ENCODE assay signal across 1 cellular context in the genomic region with DNA sequence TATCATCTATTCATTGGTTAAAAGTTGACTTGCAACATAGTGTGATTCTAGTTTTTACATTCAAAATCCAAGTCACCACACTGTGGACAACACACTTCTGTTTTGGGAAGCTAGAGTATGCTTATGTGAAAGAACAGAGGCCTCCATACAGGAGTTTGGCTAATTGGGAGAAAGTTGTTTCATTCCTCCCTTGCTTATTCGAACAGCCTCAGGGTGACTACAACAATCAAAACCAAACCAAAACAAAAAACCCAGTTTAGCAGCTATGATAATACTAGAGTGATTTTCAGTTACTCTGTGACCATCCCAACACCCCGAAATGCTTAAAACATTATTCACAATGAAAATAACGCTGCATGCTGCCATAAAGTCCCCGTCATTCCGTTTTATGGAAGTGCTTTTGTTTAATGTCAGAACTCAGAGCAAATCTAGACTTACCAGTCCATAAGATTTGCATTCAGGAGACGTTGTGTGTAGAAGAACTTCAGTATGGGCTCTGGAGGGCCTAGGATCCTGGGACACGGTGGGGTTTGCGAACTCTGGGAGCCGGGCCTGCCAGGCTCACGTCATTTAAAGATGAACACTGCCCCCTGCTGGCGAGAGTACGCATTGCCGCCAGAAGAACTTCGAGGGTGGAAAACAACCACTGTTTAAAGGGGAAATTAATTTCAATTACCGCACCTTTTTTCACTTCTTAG.
A peak's percentile ranks its signal among the peaks of the same experiment; 100 is the strongest.
TF ChIP-seq lines count a peak whose summit lies in the region.

No MANE protein-coding gene starts in this region.

TF ChIP-seq in HepG2, 621 proteins besides CTCF, POLR2A, EP300 and RAD21 (continued from another document):
- TF ChIP-seq CBFB (CRISPR knock-in tag; IDR thresholded peaks at IDR 0.05) = no peak
- TF ChIP-seq ZNF792 (CRISPR knock-in tag; IDR thresholded peaks at IDR 0.05) = no peak
- TF ChIP-seq, protein P1, sequence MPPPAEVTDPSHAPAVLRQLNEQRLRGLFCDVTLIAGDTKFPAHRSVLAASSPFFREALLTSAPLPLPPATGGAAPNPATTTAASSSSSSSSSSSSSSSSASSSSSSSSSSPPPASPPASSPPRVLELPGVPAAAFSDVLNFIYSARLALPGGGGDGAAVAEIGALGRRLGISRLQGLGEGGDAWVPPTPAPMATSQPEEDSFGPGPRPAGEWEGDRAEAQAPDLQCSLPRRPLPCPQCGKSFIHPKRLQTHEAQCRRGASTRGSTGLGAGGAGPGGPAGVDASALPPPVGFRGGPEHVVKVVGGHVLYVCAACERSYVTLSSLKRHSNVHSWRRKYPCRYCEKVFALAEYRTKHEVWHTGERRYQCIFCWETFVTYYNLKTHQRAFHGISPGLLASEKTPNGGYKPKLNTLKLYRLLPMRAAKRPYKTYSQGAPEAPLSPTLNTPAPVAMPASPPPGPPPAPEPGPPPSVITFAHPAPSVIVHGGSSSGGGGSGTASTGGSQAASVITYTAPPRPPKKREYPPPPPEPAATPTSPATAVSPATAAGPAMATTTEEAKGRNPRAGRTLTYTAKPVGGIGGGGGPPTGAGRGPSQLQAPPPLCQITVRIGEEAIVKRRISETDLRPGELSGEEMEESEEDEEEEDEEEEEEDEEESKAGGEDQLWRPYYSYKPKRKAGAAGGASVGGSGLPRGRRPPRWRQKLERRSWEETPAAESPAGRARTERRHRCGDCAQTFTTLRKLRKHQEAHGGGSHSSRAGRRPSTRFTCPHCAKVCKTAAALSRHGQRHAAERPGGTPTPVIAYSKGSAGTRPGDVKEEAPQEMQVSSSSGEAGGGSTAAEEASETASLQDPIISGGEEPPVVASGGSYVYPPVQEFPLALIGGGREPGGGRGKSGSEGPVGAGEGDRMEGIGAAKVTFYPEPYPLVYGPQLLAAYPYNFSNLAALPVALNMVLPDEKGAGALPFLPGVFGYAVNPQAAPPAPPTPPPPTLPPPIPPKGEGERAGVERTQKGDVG (CRISPR knock-in tag; IDR thresholded peaks at IDR 0.05; ENCODE audit: borderline replicate concordance) = no peak
- no peak for TF ChIP-seq RARG (CRISPR knock-in tag; IDR thresholded peaks at IDR 0.05; ENCODE audit: low read depth)
- no peak; the same call in 1 of the 2 replicates for TF ChIP-seq ARNT2 (CRISPR knock-in tag; IDR thresholded peaks at IDR 0.05; ENCODE audit: low read depth)
- TF ChIP-seq, protein P2, sequence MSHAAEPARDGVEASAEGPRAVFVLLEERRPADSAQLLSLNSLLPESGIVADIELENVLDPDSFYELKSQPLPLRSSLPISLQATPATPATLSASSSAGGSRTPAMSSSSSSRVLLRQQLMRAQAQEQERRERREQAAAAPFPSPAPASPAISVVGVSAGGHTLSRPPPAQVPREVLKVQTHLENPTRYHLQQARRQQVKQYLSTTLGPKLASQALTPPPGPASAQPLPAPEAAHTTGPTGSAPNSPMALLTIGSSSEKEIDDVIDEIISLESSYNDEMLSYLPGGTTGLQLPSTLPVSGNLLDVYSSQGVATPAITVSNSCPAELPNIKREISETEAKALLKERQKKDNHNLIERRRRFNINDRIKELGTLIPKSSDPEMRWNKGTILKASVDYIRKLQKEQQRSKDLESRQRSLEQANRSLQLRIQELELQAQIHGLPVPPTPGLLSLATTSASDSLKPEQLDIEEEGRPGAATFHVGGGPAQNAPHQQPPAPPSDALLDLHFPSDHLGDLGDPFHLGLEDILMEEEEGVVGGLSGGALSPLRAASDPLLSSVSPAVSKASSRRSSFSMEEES (CRISPR knock-in tag; IDR thresholded peaks at IDR 0.05) = peak; percentile 37; the same call in 1 of the 2 replicates
- TF ChIP-seq, protein P3, sequence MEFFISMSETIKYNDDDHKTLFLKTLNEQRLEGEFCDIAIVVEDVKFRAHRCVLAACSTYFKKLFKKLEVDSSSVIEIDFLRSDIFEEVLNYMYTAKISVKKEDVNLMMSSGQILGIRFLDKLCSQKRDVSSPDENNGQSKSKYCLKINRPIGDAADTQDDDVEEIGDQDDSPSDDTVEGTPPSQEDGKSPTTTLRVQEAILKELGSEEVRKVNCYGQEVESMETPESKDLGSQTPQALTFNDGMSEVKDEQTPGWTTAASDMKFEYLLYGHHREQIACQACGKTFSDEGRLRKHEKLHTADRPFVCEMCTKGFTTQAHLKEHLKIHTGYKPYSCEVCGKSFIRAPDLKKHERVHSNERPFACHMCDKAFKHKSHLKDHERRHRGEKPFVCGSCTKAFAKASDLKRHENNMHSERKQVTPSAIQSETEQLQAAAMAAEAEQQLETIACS (CRISPR knock-in tag; IDR thresholded peaks at IDR 0.05) = no peak
- TF ChIP-seq ZNF263 (CRISPR knock-in tag; IDR thresholded peaks at IDR 0.05) = no peak
- TF ChIP-seq PRPF4 (IDR thresholded peaks at IDR 0.05; ENCODE audit: low read depth, low read length, poor library complexity, severe bottlenecking) = peak; percentile 49
- 0 out of 2 replicates have a peak, but pooled peaks have one; percentile 21 for TF ChIP-seq REPIN1 (CRISPR knock-in tag; IDR thresholded peaks at IDR 0.05; ENCODE audit: borderline replicate concordance, low read depth)
- TF ChIP-seq ZNF660 (CRISPR knock-in tag; IDR thresholded peaks at IDR 0.05; ENCODE audit: borderline replicate concordance, low read depth) = no peak
- TF ChIP-seq, protein P4, sequence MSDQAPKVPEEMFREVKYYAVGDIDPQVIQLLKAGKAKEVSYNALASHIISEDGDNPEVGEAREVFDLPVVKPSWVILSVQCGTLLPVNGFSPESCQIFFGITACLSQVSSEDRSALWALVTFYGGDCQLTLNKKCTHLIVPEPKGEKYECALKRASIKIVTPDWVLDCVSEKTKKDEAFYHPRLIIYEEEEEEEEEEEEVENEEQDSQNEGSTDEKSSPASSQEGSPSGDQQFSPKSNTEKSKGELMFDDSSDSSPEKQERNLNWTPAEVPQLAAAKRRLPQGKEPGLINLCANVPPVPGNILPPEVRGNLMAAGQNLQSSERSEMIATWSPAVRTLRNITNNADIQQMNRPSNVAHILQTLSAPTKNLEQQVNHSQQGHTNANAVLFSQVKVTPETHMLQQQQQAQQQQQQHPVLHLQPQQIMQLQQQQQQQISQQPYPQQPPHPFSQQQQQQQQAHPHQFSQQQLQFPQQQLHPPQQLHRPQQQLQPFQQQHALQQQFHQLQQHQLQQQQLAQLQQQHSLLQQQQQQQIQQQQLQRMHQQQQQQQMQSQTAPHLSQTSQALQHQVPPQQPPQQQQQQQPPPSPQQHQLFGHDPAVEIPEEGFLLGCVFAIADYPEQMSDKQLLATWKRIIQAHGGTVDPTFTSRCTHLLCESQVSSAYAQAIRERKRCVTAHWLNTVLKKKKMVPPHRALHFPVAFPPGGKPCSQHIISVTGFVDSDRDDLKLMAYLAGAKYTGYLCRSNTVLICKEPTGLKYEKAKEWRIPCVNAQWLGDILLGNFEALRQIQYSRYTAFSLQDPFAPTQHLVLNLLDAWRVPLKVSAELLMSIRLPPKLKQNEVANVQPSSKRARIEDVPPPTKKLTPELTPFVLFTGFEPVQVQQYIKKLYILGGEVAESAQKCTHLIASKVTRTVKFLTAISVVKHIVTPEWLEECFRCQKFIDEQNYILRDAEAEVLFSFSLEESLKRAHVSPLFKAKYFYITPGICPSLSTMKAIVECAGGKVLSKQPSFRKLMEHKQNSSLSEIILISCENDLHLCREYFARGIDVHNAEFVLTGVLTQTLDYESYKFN (CRISPR knock-in tag; conservative IDR thresholded peaks at IDR 0.05) = no peak
- TF ChIP-seq PCBP2 (optimal IDR thresholded peaks at IDR 0.05; ENCODE audit: low read depth, low read length, poor library complexity, severe bottlenecking) = no peak
- TF ChIP-seq, protein P5, sequence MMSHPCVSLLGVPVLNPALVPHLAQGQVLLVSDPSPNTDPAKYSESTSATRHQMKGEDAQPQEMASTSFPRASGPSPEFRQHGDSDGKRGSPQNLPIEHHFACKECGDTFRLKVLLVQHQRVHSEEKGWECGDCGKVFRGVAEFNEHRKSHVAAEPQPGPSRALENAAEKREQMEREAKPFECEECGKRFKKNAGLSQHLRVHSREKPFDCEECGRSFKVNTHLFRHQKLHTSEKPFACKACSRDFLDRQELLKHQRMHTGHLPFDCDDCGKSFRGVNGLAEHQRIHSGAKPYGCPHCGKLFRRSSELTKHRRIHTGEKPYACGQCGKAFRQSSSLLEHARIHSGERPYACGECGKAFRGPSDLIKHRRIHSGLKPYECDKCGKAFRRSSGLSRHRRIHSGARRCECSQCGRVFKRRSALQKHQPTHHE (CRISPR knock-in tag; IDR thresholded peaks at IDR 0.05; ENCODE audit: borderline replicate concordance) = 0 out of 2 replicates have a peak, but pooled peaks have one; percentile 54
- TF ChIP-seq, protein P6, sequence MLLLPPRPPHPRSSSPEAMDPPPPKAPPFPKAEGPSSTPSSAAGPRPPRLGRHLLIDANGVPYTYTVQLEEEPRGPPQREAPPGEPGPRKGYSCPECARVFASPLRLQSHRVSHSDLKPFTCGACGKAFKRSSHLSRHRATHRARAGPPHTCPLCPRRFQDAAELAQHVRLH (CRISPR knock-in tag; IDR thresholded peaks at IDR 0.05; ENCODE audit: borderline replicate concordance, low read depth) = no peak
- TF ChIP-seq, protein P7, sequence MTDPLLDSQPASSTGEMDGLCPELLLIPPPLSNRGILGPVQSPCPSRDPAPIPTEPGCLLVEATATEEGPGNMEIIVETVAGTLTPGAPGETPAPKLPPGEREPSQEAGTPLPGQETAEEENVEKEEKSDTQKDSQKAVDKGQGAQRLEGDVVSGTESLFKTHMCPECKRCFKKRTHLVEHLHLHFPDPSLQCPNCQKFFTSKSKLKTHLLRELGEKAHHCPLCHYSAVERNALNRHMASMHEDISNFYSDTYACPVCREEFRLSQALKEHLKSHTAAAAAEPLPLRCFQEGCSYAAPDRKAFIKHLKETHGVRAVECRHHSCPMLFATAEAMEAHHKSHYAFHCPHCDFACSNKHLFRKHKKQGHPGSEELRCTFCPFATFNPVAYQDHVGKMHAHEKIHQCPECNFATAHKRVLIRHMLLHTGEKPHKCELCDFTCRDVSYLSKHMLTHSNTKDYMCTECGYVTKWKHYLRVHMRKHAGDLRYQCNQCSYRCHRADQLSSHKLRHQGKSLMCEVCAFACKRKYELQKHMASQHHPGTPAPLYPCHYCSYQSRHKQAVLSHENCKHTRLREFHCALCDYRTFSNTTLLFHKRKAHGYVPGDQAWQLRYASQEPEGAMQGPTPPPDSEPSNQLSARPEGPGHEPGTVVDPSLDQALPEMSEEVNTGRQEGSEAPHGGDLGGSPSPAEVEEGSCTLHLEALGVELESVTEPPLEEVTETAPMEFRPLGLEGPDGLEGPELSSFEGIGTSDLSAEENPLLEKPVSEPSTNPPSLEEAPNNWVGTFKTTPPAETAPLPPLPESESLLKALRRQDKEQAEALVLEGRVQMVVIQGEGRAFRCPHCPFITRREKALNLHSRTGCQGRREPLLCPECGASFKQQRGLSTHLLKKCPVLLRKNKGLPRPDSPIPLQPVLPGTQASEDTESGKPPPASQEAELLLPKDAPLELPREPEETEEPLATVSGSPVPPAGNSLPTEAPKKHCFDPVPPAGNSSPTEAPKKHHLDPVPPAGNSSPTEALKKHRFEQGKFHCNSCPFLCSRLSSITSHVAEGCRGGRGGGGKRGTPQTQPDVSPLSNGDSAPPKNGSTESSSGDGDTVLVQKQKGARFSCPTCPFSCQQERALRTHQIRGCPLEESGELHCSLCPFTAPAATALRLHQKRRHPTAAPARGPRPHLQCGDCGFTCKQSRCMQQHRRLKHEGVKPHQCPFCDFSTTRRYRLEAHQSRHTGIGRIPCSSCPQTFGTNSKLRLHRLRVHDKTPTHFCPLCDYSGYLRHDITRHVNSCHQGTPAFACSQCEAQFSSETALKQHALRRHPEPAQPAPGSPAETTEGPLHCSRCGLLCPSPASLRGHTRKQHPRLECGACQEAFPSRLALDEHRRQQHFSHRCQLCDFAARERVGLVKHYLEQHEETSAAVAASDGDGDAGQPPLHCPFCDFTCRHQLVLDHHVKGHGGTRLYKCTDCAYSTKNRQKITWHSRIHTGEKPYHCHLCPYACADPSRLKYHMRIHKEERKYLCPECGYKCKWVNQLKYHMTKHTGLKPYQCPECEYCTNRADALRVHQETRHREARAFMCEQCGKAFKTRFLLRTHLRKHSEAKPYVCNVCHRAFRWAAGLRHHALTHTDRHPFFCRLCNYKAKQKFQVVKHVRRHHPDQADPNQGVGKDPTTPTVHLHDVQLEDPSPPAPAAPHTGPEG (CRISPR knock-in tag; IDR thresholded peaks at IDR 0.05) = no peak
- TF ChIP-seq ZNF331 (CRISPR knock-in tag; IDR thresholded peaks at IDR 0.05) = no peak
- TF ChIP-seq TBX3 (IDR thresholded peaks at IDR 0.05; ENCODE audit: borderline replicate concordance) = no peak
- TF ChIP-seq KDM2A (CRISPR knock-in tag; IDR thresholded peaks at IDR 0.05; ENCODE audit: borderline replicate concordance, low read depth) = peak; percentile 56; the same call in 1 of the 2 replicates
- TF ChIP-seq, protein P8, sequence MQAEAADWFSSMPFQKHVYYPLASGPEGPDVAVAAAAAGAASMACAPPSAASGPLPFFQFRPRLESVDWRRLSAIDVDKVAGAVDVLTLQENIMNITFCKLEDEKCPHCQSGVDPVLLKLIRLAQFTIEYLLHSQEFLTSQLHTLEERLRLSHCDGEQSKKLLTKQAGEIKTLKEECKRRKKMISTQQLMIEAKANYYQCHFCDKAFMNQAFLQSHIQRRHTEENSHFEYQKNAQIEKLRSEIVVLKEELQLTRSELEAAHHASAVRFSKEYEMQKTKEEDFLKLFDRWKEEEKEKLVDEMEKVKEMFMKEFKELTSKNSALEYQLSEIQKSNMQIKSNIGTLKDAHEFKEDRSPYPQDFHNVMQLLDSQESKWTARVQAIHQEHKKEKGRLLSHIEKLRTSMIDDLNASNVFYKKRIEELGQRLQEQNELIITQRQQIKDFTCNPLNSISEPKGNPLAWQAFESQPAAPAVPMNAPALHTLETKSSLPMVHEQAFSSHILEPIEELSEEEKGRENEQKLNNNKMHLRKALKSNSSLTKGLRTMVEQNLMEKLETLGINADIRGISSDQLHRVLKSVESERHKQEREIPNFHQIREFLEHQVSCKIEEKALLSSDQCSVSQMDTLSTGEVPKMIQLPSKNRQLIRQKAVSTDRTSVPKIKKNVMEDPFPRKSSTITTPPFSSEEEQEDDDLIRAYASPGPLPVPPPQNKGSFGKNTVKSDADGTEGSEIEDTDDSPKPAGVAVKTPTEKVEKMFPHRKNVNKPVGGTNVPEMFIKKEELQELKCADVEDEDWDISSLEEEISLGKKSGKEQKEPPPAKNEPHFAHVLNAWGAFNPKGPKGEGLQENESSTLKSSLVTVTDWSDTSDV (CRISPR knock-in tag; IDR thresholded peaks at IDR 0.05) = no peak
- no peak for TF ChIP-seq EHMT2 (IDR thresholded peaks at IDR 0.05; ENCODE audit: borderline replicate concordance, low read depth, low read length)
- TF ChIP-seq, protein P9, sequence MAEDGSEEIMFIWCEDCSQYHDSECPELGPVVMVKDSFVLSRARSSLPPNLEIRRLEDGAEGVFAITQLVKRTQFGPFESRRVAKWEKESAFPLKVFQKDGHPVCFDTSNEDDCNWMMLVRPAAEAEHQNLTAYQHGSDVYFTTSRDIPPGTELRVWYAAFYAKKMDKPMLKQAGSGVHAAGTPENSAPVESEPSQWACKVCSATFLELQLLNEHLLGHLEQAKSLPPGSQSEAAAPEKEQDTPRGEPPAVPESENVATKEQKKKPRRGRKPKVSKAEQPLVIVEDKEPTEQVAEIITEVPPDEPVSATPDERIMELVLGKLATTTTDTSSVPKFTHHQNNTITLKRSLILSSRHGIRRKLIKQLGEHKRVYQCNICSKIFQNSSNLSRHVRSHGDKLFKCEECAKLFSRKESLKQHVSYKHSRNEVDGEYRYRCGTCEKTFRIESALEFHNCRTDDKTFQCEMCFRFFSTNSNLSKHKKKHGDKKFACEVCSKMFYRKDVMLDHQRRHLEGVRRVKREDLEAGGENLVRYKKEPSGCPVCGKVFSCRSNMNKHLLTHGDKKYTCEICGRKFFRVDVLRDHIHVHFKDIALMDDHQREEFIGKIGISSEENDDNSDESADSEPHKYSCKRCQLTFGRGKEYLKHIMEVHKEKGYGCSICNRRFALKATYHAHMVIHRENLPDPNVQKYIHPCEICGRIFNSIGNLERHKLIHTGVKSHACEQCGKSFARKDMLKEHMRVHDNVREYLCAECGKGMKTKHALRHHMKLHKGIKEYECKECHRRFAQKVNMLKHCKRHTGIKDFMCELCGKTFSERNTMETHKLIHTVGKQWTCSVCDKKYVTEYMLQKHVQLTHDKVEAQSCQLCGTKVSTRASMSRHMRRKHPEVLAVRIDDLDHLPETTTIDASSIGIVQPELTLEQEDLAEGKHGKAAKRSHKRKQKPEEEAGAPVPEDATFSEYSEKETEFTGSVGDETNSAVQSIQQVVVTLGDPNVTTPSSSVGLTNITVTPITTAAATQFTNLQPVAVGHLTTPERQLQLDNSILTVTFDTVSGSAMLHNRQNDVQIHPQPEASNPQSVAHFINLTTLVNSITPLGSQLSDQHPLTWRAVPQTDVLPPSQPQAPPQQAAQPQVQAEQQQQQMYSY (CRISPR knock-in tag; IDR thresholded peaks at IDR 0.05) = no peak
